Comparison of ENCODE assay signal across 29 cellular contexts in genomic region chr6:38584731-38585130, GRCh38.
"Had no signal": no experiment of that assay in that cellular context is flagged by ENCODE, and none has a peak within 500 bp of the region (broad histone marks: within the 10 kb centered on the region; RNA-seq: fewer than 3 reads in every experiment).

No MANE protein-coding gene starts in this region.

- H3K27me3 Mint-ChIP-seq: activated CD4-positive, alpha-beta memory T cell treated with anti-CD3 and anti-CD28 coated beads for 36 hours; activated CD4-positive, alpha-beta T cell treated with anti-CD3 and anti-CD28 coated beads for 36 hours; activated CD4-positive, alpha-beta T cell treated with anti-CD3 and anti-CD28 coated beads, Interleukin-2, amount 10 ng/mL, durations not matched to agents 24 days and 14 days; activated CD8-positive, alpha-beta memory T cell treated with anti-CD3 and anti-CD28 coated beads, Interleukin-2, amount 10 ng/mL, durations not matched to agents 7 days and 5 days; activated naive CD4-positive, alpha-beta T cell treated with anti-CD3 and anti-CD28 coated beads, Interleukin-2, amount 10 ng/mL, durations not matched to agents 7 days and 5 days; activated naive CD8-positive, alpha-beta T cell treated with anti-CD3 and anti-CD28 coated beads, Interleukin-2, amount 10 ng/mL, durations not matched to agents 7 days and 5 days; activated T-cell treated with anti-CD3 and anti-CD28 coated beads, Interleukin-2, amount 50 U/mL, for 24 hours; effector memory CD8-positive, alpha-beta T cell had no signal

- H3K4me1 ChIP-seq: ascending aorta, body of pancreas, esophagus muscularis mucosa, gastroesophageal sphincter, heart right ventricle had no signal

- H3K27me3 ChIP-seq: ascending aorta, body of pancreas, esophagus muscularis mucosa, gastroesophageal sphincter, heart right ventricle, hepatocyte had no signal

- H3K4me3 ChIP-seq: ascending aorta, body of pancreas, esophagus muscularis mucosa, gastroesophageal sphincter, heart right ventricle, hepatocyte had no signal

- H3K9me3 ChIP-seq: ascending aorta, body of pancreas, esophagus muscularis mucosa, gastroesophageal sphincter, heart right ventricle had no signal

- H3K9me3 Mint-ChIP-seq: activated CD4-positive, alpha-beta memory T cell treated with anti-CD3 and anti-CD28 coated beads for 36 hours; activated CD4-positive, alpha-beta T cell treated with anti-CD3 and anti-CD28 coated beads, Interleukin-2, amount 10 ng/mL, durations not matched to agents 24 days and 14 days; activated naive CD4-positive, alpha-beta T cell treated with anti-CD3 and anti-CD28 coated beads, Interleukin-2, amount 10 ng/mL, durations not matched to agents 7 days and 5 days; activated naive CD4-positive, alpha-beta T cell treated with anti-CD3 and anti-CD28 coated beads, Interleukin-2, amount 50 U/mL, for 72 hours; activated naive CD8-positive, alpha-beta T cell treated with anti-CD3 and anti-CD28 coated beads, Interleukin-2, amount 10 ng/mL, durations not matched to agents 7 days and 5 days; activated T-cell treated with anti-CD3 and anti-CD28 coated beads, Interleukin-2, amount 50 U/mL, for 24 hours; activated T-cell treated with anti-CD3 and anti-CD28 coated beads, Interleukin-2, amount 50 U/mL, for 72 hours; effector memory CD8-positive, alpha-beta T cell had no signal

- ATAC-seq: activated CD4-positive, alpha-beta T cell treated with anti-CD3 and anti-CD28 coated beads for 36 hours; activated CD8-positive, alpha-beta memory T cell treated with anti-CD3 and anti-CD28 coated beads, Interleukin-2, amount 10 ng/mL, durations not matched to agents 7 days and 5 days; activated CD8-positive, alpha-beta T cell treated with anti-CD3 and anti-CD28 coated beads, Interleukin-2, amount 10 ng/mL, durations not matched to agents 7 days and 5 days; activated naive CD4-positive, alpha-beta T cell treated with anti-CD3 and anti-CD28 coated beads, Interleukin-2, amount 50 U/mL, for 72 hours; activated T-cell treated with anti-CD3 and anti-CD28 coated beads, Interleukin-2, amount 50 U/mL, for 72 hours; body of pancreas; effector memory CD8-positive, alpha-beta T cell; gastroesophageal sphincter; heart right ventricle had no signal

- H3K27ac ChIP-seq: ascending aorta, body of pancreas, esophagus muscularis mucosa, gastroesophageal sphincter, heart right ventricle, hepatocyte had no signal

- H2AFZ ChIP-seq: hepatocyte had no signal

- H3K4me1 Mint-ChIP-seq: activated CD4-positive, alpha-beta T cell treated with anti-CD3 and anti-CD28 coated beads, Interleukin-2, amount 10 ng/mL, durations not matched to agents 24 days and 14 days; activated naive CD4-positive, alpha-beta T cell treated with anti-CD3 and anti-CD28 coated beads, Interleukin-2, amount 10 ng/mL, durations not matched to agents 7 days and 5 days; activated naive CD8-positive, alpha-beta T cell treated with anti-CD3 and anti-CD28 coated beads, Interleukin-2, amount 10 ng/mL, durations not matched to agents 7 days and 5 days had no signal

- H3K79me2 ChIP-seq: hepatocyte had no signal

- DNase-seq: activated CD4-positive, alpha-beta memory T cell treated with anti-CD3 and anti-CD28 coated beads for 36 hours; activated CD4-positive, alpha-beta T cell treated with anti-CD3 and anti-CD28 coated beads for 36 hours; activated CD4-positive, alpha-beta T cell treated with anti-CD3 and anti-CD28 coated beads, Interleukin-2, amount 10 ng/mL, durations not matched to agents 24 days and 14 days; activated CD4-positive, CD25-positive, alpha-beta regulatory T cell; activated CD4-positive, CD25-positive, alpha-beta regulatory T cell treated with anti-CD3 and anti-CD28 coated beads, Interleukin-2, amount 50 U/mL, for 72 hours; activated CD8-positive, alpha-beta memory T cell treated with anti-CD3 and anti-CD28 coated beads, Interleukin-2, amount 10 ng/mL, durations not matched to agents 7 days and 5 days; activated CD8-positive, alpha-beta memory T cell treated with anti-CD3 and anti-CD28 coated beads, Interleukin-2, amount 50 U/mL, for 4 hours; activated CD8-positive, alpha-beta T cell treated with anti-CD3 and anti-CD28 coated beads, Interleukin-2, amount 10 ng/mL, durations not matched to agents 7 days and 5 days; activated gamma-delta T cell; activated naive CD4-positive, alpha-beta T cell; activated naive CD4-positive, alpha-beta T cell treated with anti-CD3 and anti-CD28 coated beads, Interleukin-2, amount 10 ng/mL, durations not matched to agents 7 days and 5 days; activated naive CD8-positive, alpha-beta T cell treated with anti-CD3 and anti-CD28 coated beads, Interleukin-2, amount 10 ng/mL, durations not matched to agents 7 days and 5 days; activated T-cell treated with anti-CD3 and anti-CD28 coated beads, Interleukin-2, amount 50 U/mL, for 24 hours; activated T-cell treated with anti-CD3 and anti-CD28 coated beads, Interleukin-2, amount 50 U/mL, for 72 hours; body of pancreas; caudate nucleus; cortex of kidney; dermis blood vessel endothelial cell; effector CD4-positive, alpha-beta T cell; effector memory CD8-positive, alpha-beta T cell; erythroblast; foreskin melanocyte; heart right ventricle; T-helper 2 cell had no signal

- H3K4me3 Mint-ChIP-seq: activated CD4-positive, alpha-beta memory T cell treated with anti-CD3 and anti-CD28 coated beads for 36 hours; activated CD4-positive, alpha-beta T cell treated with anti-CD3 and anti-CD28 coated beads for 36 hours; activated CD4-positive, alpha-beta T cell treated with anti-CD3 and anti-CD28 coated beads, Interleukin-2, amount 10 ng/mL, durations not matched to agents 24 days and 14 days; activated CD8-positive, alpha-beta memory T cell treated with anti-CD3 and anti-CD28 coated beads, Interleukin-2, amount 10 ng/mL, durations not matched to agents 7 days and 5 days; activated CD8-positive, alpha-beta T cell treated with anti-CD3 and anti-CD28 coated beads, Interleukin-2, amount 10 ng/mL, durations not matched to agents 7 days and 5 days; activated naive CD4-positive, alpha-beta T cell treated with anti-CD3 and anti-CD28 coated beads, Interleukin-2, amount 10 ng/mL, durations not matched to agents 7 days and 5 days; activated naive CD8-positive, alpha-beta T cell treated with anti-CD3 and anti-CD28 coated beads, Interleukin-2, amount 10 ng/mL, durations not matched to agents 7 days and 5 days; activated T-cell treated with anti-CD3 and anti-CD28 coated beads, Interleukin-2, amount 50 U/mL, for 24 hours; activated T-cell treated with anti-CD3 and anti-CD28 coated beads, Interleukin-2, amount 50 U/mL, for 72 hours; effector memory CD8-positive, alpha-beta T cell had no signal

- H3K36me3 Mint-ChIP-seq: activated naive CD4-positive, alpha-beta T cell treated with anti-CD3 and anti-CD28 coated beads, Interleukin-2, amount 50 U/mL, for 72 hours had no signal

- H3K36me3 ChIP-seq: ascending aorta had no signal

- H3K4me2 ChIP-seq: hepatocyte had no signal

- H3K27ac Mint-ChIP-seq: activated CD4-positive, alpha-beta memory T cell treated with anti-CD3 and anti-CD28 coated beads for 36 hours; activated CD4-positive, alpha-beta T cell treated with anti-CD3 and anti-CD28 coated beads for 36 hours; activated CD4-positive, alpha-beta T cell treated with anti-CD3 and anti-CD28 coated beads, Interleukin-2, amount 10 ng/mL, durations not matched to agents 24 days and 14 days; activated CD8-positive, alpha-beta memory T cell treated with anti-CD3 and anti-CD28 coated beads, Interleukin-2, amount 10 ng/mL, durations not matched to agents 7 days and 5 days; activated CD8-positive, alpha-beta T cell treated with anti-CD3 and anti-CD28 coated beads, Interleukin-2, amount 10 ng/mL, durations not matched to agents 7 days and 5 days; activated naive CD4-positive, alpha-beta T cell treated with anti-CD3 and anti-CD28 coated beads, Interleukin-2, amount 10 ng/mL, durations not matched to agents 7 days and 5 days; activated naive CD4-positive, alpha-beta T cell treated with anti-CD3 and anti-CD28 coated beads, Interleukin-2, amount 50 U/mL, for 72 hours; activated naive CD8-positive, alpha-beta T cell treated with anti-CD3 and anti-CD28 coated beads, Interleukin-2, amount 10 ng/mL, durations not matched to agents 7 days and 5 days; activated T-cell treated with anti-CD3 and anti-CD28 coated beads, Interleukin-2, amount 50 U/mL, for 24 hours; activated T-cell treated with anti-CD3 and anti-CD28 coated beads, Interleukin-2, amount 50 U/mL, for 72 hours; effector memory CD8-positive, alpha-beta T cell had no signal
